ENCODE assay signal across 1 cellular context in the genomic region with DNA sequence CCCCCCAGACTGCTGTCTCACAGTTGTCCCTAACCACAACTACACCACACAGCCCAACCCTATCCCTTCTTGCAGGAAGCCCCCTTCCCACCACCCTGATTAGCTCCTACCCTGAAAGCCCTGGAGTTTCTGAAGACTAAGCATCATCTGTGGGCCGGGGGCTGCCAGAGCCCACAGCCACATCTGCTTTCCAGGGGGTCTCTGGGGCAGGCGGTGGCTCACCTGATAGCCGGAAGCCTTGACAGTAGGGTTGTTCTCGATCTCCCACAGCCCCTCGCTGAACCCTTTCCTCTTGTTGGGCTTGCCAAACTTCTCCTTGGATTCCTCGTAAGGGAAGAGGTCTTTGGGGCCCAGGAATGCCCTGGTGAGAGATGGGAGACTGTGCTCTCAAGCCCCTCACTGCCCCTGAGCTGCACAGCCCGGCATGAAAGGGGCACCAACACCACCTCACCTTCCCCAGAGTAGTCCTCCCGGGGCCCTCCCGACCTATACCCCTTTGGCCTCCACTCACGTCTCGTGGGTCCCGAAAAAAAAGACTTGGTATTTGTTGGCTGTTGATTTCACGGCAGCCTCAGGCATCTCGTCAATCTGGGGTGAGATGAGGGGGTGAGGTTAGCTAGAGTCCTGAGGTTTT.
TF ChIP-seq lines count a peak whose summit lies in the region.

No MANE protein-coding gene starts in this region.

TF ChIP-seq in H1, 55 proteins besides CTCF, POLR2A, EP300 and RAD21:
- no peak for TF ChIP-seq TAF7 (optimal IDR thresholded peaks at IDR 0.05; ENCODE audit: borderline replicate concordance, low read depth, low read length)
- no peak for TF ChIP-seq CTBP2 (IDR thresholded peaks at IDR 0.05; ENCODE audit: borderline replicate concordance, insufficient read depth, insufficient read length, low read length)
- no peak for TF ChIP-seq RXRA (IDR thresholded peaks at IDR 0.05; ENCODE audit: insufficient read depth, low read depth, low read length)
- no peak for TF ChIP-seq SP2 (IDR thresholded peaks at IDR 0.05; ENCODE audit: low read length)
